17 cellular contexts compared by ENCODE assay signal in the genomic region with DNA sequence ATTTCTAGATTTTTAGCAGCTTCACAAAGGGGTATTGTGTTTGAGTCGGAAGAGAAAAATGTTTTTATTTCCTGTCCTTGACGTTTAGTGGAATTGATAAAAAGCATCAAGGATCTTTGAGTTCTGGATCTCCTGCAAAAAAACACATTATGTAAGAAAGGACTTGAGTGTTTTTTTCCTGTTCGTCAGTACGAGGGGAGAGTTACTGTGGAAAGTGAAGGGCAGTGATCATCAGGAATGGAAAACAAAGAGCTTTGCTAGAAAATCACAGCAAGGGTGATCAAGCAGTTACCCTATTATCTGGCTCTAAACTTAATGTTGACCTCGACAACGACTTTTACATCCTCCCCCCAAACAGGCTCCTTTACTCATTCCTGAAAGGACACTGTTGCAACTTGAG. TPM values are rescaled to one million over a fixed set of nuclear protein-coding genes. Genes with fewer than 3 reads are reported as not detected.
"Had no signal": no experiment of that assay in that cellular context is flagged by ENCODE, and none has a peak within 500 bp of the region (broad histone marks: within the 10 kb centered on the region; RNA-seq: fewer than 3 reads in every experiment).

No MANE protein-coding gene starts in this region.

- H3K9me3 ChIP-seq: prostate gland had no signal

- H3K27ac ChIP-seq: prostate gland, SK-N-MC had no signal

- ATAC-seq: activated CD4-positive, CD25-positive, alpha-beta regulatory T cell treated with anti-CD3 and anti-CD28 coated beads, Interleukin-2, amount 50 U/mL, for 24 hours; activated naive CD8-positive, alpha-beta T cell treated with anti-CD3 and anti-CD28 coated beads, Interleukin-2, amount 50 U/mL, for 24 hours; activated T-helper 17 cell treated with anti-CD3 and anti-CD28 coated beads, Interleukin-2, amount 50 U/mL, for 72 hours; left colon; natural killer cell treated with Interleukin-12 subunit alpha and Interleukin-12 subunit beta and Interleukin-15 and Interleukin-18, amount 100 ng/mL, for 72 hours; stimulated activated naive CD8-positive, alpha-beta T cell treated with anti-CD3 and anti-CD28 coated beads, Interleukin-15, amount 100 ng/mL, for 72 hours; T-cell had no signal

- H3K4me3 ChIP-seq: prostate gland, SK-N-MC had no signal

- H3K36me3 ChIP-seq: prostate gland had no signal

- DNase-seq: activated CD4-positive, alpha-beta T cell treated with anti-CD3 and anti-CD28 coated beads, Interleukin-2, amount 50 U/mL, for 1 hour; activated naive CD4-positive, alpha-beta T cell treated with Interleukin-2 at 50 U/mL for 16 hours; activated naive CD8-positive, alpha-beta T cell treated with anti-CD3 and anti-CD28 coated beads, Interleukin-2, amount 50 U/mL, for 24 hours; effector CD4-positive, alpha-beta T cell; foreskin fibroblast; left colon; mesendoderm; stimulated activated CD4-positive, alpha-beta T cell treated with anti-CD3 and anti-CD28 coated beads, Interleukin-1b, Interleukin-23, amount 100 ng/mL, for 48 hours; stimulated activated naive CD8-positive, alpha-beta T cell treated with anti-CD3 and anti-CD28 coated beads, Interleukin-15, amount 100 ng/mL, for 72 hours; T-cell; T1000 had no signal

RNA-seq across cellular contexts. Expression of a gene that starts 7.3 kb away (rescaled TPM):
- total RNA-seq: activated CD8-positive, alpha-beta memory T cell treated with anti-CD3 and anti-CD28 coated beads for 36 hours; activated T-helper 17 cell treated with anti-CD3 and anti-CD28 coated beads, Interleukin-2, amount 50 U/mL, for 72 hours; natural killer cell treated with Interleukin-12 subunit alpha and Interleukin-12 subunit beta and Interleukin-15 and Interleukin-18, amount 100 ng/mL, for 72 hours had no signal
